Comparison of ENCODE assay signal across 28 cellular contexts in genomic region chr18:5015213-5015612, GRCh38.
"Had no signal": no experiment of that assay in that cellular context is flagged by ENCODE, and none has a peak within 500 bp of the region (broad histone marks: within the 10 kb centered on the region; RNA-seq: fewer than 3 reads in every experiment).

No MANE protein-coding gene starts in this region.

- H3K36me3 Mint-ChIP-seq: immature natural killer cell, mesothelial cell of epicardium had no signal

- H3K4me1 Mint-ChIP-seq: endodermal cell, immature natural killer cell had no signal

- DNase-seq: effector CD8-positive, alpha-beta T cell; effector memory CD8-positive, alpha-beta T cell; endodermal cell; erythroblast; esophagus squamous epithelium; foreskin fibroblast; foreskin melanocyte; gastrocnemius medialis; glutamatergic neuron; heart left ventricle; hypothalamus; immature natural killer cell; islet precursor cell; kidney; kidney glomerular epithelial cell; left cardiac atrium; left lung; left ventricle myocardium superior; lower lobe of right lung; mesenchymal stem cell; mucosa of descending colon had no signal

- H3K4me2 ChIP-seq: hepatocyte had no signal

- H3K79me2 ChIP-seq: hepatocyte had no signal

- H3K36me3 ChIP-seq: esophagus squamous epithelium, gastrocnemius medialis, heart left ventricle, left lung, lower lobe of right lung had no signal

- H3K4me3 Mint-ChIP-seq: effector memory CD8-positive, alpha-beta T cell; endodermal cell; immature natural killer cell; mesothelial cell of epicardium had no signal

- H3K27ac Mint-ChIP-seq: effector memory CD8-positive, alpha-beta T cell; endodermal cell; immature natural killer cell; mesothelial cell of epicardium had no signal

- ATAC-seq: effector memory CD8-positive, alpha-beta T cell; esophagus mucosa; gastrocnemius medialis; heart left ventricle; left cardiac atrium; left lung; left ventricle myocardium superior; lower lobe of right lung; mucosa of descending colon had no signal

- H3K27ac ChIP-seq: coronary artery, epithelial cell of prostate, esophagus squamous epithelium, gastrocnemius medialis, heart left ventricle, hepatocyte, left lung, lower lobe of right lung had no signal

- H3K9me3 ChIP-seq: esophagus squamous epithelium, gastrocnemius medialis, left lung, lower lobe of right lung, mucosa of descending colon had no signal

- H3K4me1 ChIP-seq: esophagus squamous epithelium, gastrocnemius medialis, heart left ventricle, left lung, lower lobe of right lung had no signal

- FAIRE-seq: colon, endometrium, kidney had no signal

- H2AFZ ChIP-seq: hepatocyte had no signal

- H3K4me3 ChIP-seq: coronary artery, esophagus squamous epithelium, gastrocnemius medialis, heart left ventricle, hepatocyte, left lung, lower lobe of right lung, mucosa of descending colon had no signal

- H3K27me3 ChIP-seq: esophagus squamous epithelium, gastrocnemius medialis, heart left ventricle, hepatocyte, left lung had no signal

- H3K27me3 Mint-ChIP-seq: effector memory CD8-positive, alpha-beta T cell had no signal
